11 cellular contexts compared by ENCODE assay signal in genomic region chr18:5288517-5288935, GRCh38. TPM values are rescaled to one million over a fixed set of nuclear protein-coding genes. Genes with fewer than 3 reads are reported as not detected.
DNase-seq lines count a peak whose midpoint lies in the region; ATAC-seq and TF ChIP-seq lines count a peak whose summit lies in the region.
"Had no signal": no experiment of that assay in that cellular context is flagged by ENCODE, and none has a peak within 500 bp of the region (broad histone marks: within the 10 kb centered on the region; RNA-seq: fewer than 3 reads in every experiment).

No MANE protein-coding gene starts in this region.

- peak; percentile 89 for ATAC-seq in GM18907 (IDR thresholded peaks at IDR 0.05; ENCODE audit: unreplicated experiment)
- ATAC-seq in GM21737 (IDR thresholded peaks at IDR 0.05; ENCODE audit: unreplicated experiment), result peak; percentile 77
- peak; percentile 47 for ATAC-seq in HG03196 (IDR thresholded peaks at IDR 0.05; ENCODE audit: unreplicated experiment)
- ATAC-seq: HCT116 had no signal

- peaks cover 22% of the 10 kb centered on the region for H3K4me1 Mint-ChIP-seq in endodermal cell
- peaks cover 3% of the 10 kb centered on the region for H3K4me1 Mint-ChIP-seq in activated T-helper 2 cell treated with anti-CD3 and anti-CD28 coated beads, Interferon-gamma antibody, Interleukin-2, Interleukin-4, amounts not matched to agents 10 μg/mL and 5 μg/mL and 100 μg/mL, durations not matched to agents 14 hours and 24 hours and 36 hours (ENCODE audit: low read depth)

- 60% methylated on average over 2 of the region's 2 CpGs; no CpG with 5 or more reads in 1 of the 2 experiments for WGBS in endodermal cell (ENCODE audit: insufficient coverage in 1 of 2, insufficient read length in 1 of 2), 2 experiments

- TF ChIP-seq CTCF in endodermal cell (conservative IDR thresholded peaks at IDR 0.05), result no peak

- no peak overlapping the region for H3K9ac ChIP-seq in endodermal cell (ENCODE audit: extremely low read depth, low read length, poor library complexity, severe bottlenecking)

- H3K4me3 Mint-ChIP-seq in endodermal cell, result no peak overlapping the region
- H3K4me3 Mint-ChIP-seq in activated T-helper 2 cell treated with anti-CD3 and anti-CD28 coated beads, Interferon-gamma antibody, Interleukin-2, Interleukin-4, amounts not matched to agents 10 μg/mL and 5 μg/mL and 100 μg/mL, durations not matched to agents 14 hours and 24 hours and 36 hours (ENCODE audit: low read depth), result no peak overlapping the region
- H3K4me3 Mint-ChIP-seq: activated naive CD4-positive, alpha-beta T cell treated with anti-CD3 and anti-CD28 coated beads for 36 hours had no signal

- peak overlapping the region; percentile 48 for H3K4me3 ChIP-seq in endodermal cell (ENCODE audit: low read length)

- no peak overlapping the region for H3K27ac ChIP-seq in endodermal cell (ENCODE audit: low read depth, low read length)

- peaks cover 20% of the 10 kb centered on the region for H3K36me3 Mint-ChIP-seq in endodermal cell (ENCODE audit: low read depth)
- peaks cover 40% of the 10 kb centered on the region for H3K36me3 Mint-ChIP-seq in activated T-helper 2 cell treated with anti-CD3 and anti-CD28 coated beads, Interferon-gamma antibody, Interleukin-2, Interleukin-4, amounts not matched to agents 10 μg/mL and 5 μg/mL and 100 μg/mL, durations not matched to agents 14 hours and 24 hours and 36 hours (ENCODE audit: low read depth)

- intact Hi-C loops in activated T-helper 2 cell treated with anti-CD3 and anti-CD28 coated beads, Interferon-gamma antibody, Interleukin-2, Interleukin-4, amounts not matched to agents 10 μg/mL and 5 μg/mL and 100 μg/mL, durations not matched to agents 14 hours and 24 hours and 36 hours (cut with micrococcal nuclease), result no loop called here

- peaks cover 30% of the 10 kb centered on the region for H3K36me3 ChIP-seq in endodermal cell (ENCODE audit: control insufficient read depth, insufficient read depth, low read length)

- no peaks in the 10 kb centered on the region for H3K9me3 Mint-ChIP-seq in endodermal cell
- H3K9me3 Mint-ChIP-seq in activated T-helper 2 cell treated with anti-CD3 and anti-CD28 coated beads, Interferon-gamma antibody, Interleukin-2, Interleukin-4, amounts not matched to agents 10 μg/mL and 5 μg/mL and 100 μg/mL, durations not matched to agents 14 hours and 24 hours and 36 hours, result no peaks in the 10 kb centered on the region
- H3K9me3 Mint-ChIP-seq: activated naive CD4-positive, alpha-beta T cell treated with anti-CD3 and anti-CD28 coated beads for 36 hours had no signal

- no peak overlapping the region for H3K27ac Mint-ChIP-seq in endodermal cell
- H3K27ac Mint-ChIP-seq in activated T-helper 2 cell treated with anti-CD3 and anti-CD28 coated beads, Interferon-gamma antibody, Interleukin-2, Interleukin-4, amounts not matched to agents 10 μg/mL and 5 μg/mL and 100 μg/mL, durations not matched to agents 14 hours and 24 hours and 36 hours, result no peak overlapping the region
- H3K27ac Mint-ChIP-seq: activated naive CD4-positive, alpha-beta T cell treated with anti-CD3 and anti-CD28 coated beads for 36 hours had no signal

- no peak for DNase-seq in endodermal cell
- no peak for DNase-seq in NCI-H187 (lab: John Stamatoyannopoulos, UW)
- DNase-seq in activated T-helper 2 cell treated with anti-CD3 and anti-CD28 coated beads, Interferon-gamma antibody, Interleukin-2, Interleukin-4, amounts not matched to agents 10 μg/mL and 5 μg/mL and 100 μg/mL, durations not matched to agents 14 hours and 24 hours and 36 hours (ENCODE audit: low spot score), result no peak
- no peak for DNase-seq in AG08395 (ENCODE audit: low spot score)
- no peak for DNase-seq in HPDE6-E6E7 (ENCODE audit: extremely low spot score)
- DNase-seq: activated naive CD4-positive, alpha-beta T cell treated with anti-CD3 and anti-CD28 coated beads for 36 hours; NCI-H2029 treated with DMSO at 0.1 percent for 48 hours had no signal

- peaks cover 11% of the 10 kb centered on the region for H3K4me1 ChIP-seq in endodermal cell (ENCODE audit: control insufficient read depth, insufficient read depth, low read length)

- H3K27me3 ChIP-seq in endodermal cell (ENCODE audit: control insufficient read depth, insufficient read depth, low read length, poor library complexity, severe bottlenecking), result no peaks in the 10 kb centered on the region

- no peaks in the 10 kb centered on the region for H3K27me3 Mint-ChIP-seq in endodermal cell (ENCODE audit: insufficient read depth)
- H3K27me3 Mint-ChIP-seq in activated T-helper 2 cell treated with anti-CD3 and anti-CD28 coated beads, Interferon-gamma antibody, Interleukin-2, Interleukin-4, amounts not matched to agents 10 μg/mL and 5 μg/mL and 100 μg/mL, durations not matched to agents 14 hours and 24 hours and 36 hours (ENCODE audit: low read depth), result no peaks in the 10 kb centered on the region

- H3K9me3 ChIP-seq in endodermal cell (ENCODE audit: control insufficient read depth, low read length), result no peaks in the 10 kb centered on the region

RNA-seq across cellular contexts. Expression of gene ZBTB14, which starts 7.0 kb away (rescaled TPM):
- 10 to 100 TPM; 14.7 to 15.9 TPM for total RNA-seq in endodermal cell
- polyA plus RNA-seq in endodermal cell (2013, experiment 1 of 2), result 17.6 TPM
- 16.4 TPM for polyA plus RNA-seq in endodermal cell (2013, experiment 2 of 2)
- 19.2 and 20.2 TPM in 2 replicates for total RNA-seq in activated T-helper 2 cell treated with anti-CD3 and anti-CD28 coated beads, Interferon-gamma antibody, Interleukin-2, Interleukin-4, amounts not matched to agents 10 μg/mL and 5 μg/mL and 100 μg/mL, durations not matched to agents 14 hours and 24 hours and 36 hours
